In the genomic region with DNA sequence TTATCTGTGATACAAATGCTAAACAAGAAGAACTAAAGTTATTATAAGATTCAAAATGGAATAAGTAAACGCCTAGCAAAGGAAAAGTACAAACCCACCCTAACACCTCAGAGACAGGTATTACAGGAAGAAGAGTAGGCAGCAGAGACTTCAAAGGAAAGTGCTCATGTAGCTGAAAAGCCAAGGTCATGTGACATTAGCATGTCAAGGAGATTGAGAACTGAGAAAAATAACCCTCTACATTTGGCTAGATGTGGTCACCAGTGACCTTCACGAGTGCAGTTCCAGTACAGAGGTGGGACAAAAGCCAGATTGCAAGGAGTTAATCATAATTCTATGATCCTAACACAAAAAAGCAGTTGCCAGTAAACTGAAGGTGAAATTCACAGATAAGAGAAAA, we compare ENCODE assay signal across 9 cellular contexts.
DNase-seq lines count a peak whose midpoint lies in the region; ATAC-seq and TF ChIP-seq lines count a peak whose summit lies in the region.
"Had no signal": no experiment of that assay in that cellular context is flagged by ENCODE, and none has a peak within 500 bp of the region (broad histone marks: within the 10 kb centered on the region; RNA-seq: fewer than 3 reads in every experiment).

No MANE protein-coding gene starts in this region.

- H3K9ac ChIP-seq in colonic mucosa (ENCODE audit: low read depth in 2 of 2, low read length in 2 of 2) = no peak overlapping the region

- H3K4me2 ChIP-seq in osteoblast (ENCODE audit: insufficient read depth, low read length) = no peak overlapping the region

- peaks cover 40% of the 10 kb centered on the region for H3K4me1 Mint-ChIP-seq in activated CD8-positive, alpha-beta T cell treated with anti-CD3 and anti-CD28 coated beads for 36 hours (ENCODE audit: low read depth)

- H4K20me1 ChIP-seq in osteoblast (ENCODE audit: insufficient read depth, low read length) = no peaks in the 10 kb centered on the region

- H3K27ac ChIP-seq in osteoblast (ENCODE audit: low read depth, low read length) = no peak overlapping the region
- H3K27ac ChIP-seq in colonic mucosa = no peak overlapping the region

- H3K9me3 ChIP-seq in osteoblast (ENCODE audit: low read depth, low read length) = no peaks in the 10 kb centered on the region
- no peaks in the 10 kb centered on the region for H3K9me3 ChIP-seq in colonic mucosa

- H3K79me2 ChIP-seq in osteoblast (ENCODE audit: insufficient read depth, low read length) = no peaks in the 10 kb centered on the region

- no peaks in the 10 kb centered on the region for H3K36me3 ChIP-seq in osteoblast (ENCODE audit: insufficient read depth, low read length)
- H3K36me3 ChIP-seq in colonic mucosa = no peaks in the 10 kb centered on the region

- CTCF ChIA-PET in activated CD8-positive, alpha-beta T cell treated with anti-CD3 and anti-CD28 coated beads for 36 hours (lab: Charles Lee) = no interaction called here

- TF ChIP-seq CTCF in GM12865 (IDR thresholded peaks at IDR 0.05; ENCODE audit: insufficient read depth, low read depth, low read length, missing control alignments) (no peak), foreskin fibroblast (IDR thresholded peaks at IDR 0.05; ENCODE audit: low read depth, low read length) (no peak), osteoblast (IDR thresholded peaks at IDR 0.05; ENCODE audit: extremely low read depth, low read depth, low read length) (no peak), colonic mucosa (IDR thresholded peaks at IDR 0.05) (no peak)
- TF ChIP-seq CTCF in activated CD8-positive, alpha-beta T cell treated with anti-CD3 and anti-CD28 coated beads for 36 hours (IDR thresholded peaks at IDR 0.05) = no peak

- ATAC-seq in GM19372 (IDR thresholded peaks at IDR 0.05; ENCODE audit: low read depth, unreplicated experiment) (peak; percentile 95), HG02981 (IDR thresholded peaks at IDR 0.05; ENCODE audit: unreplicated experiment) (peak; percentile 95)
- ATAC-seq in activated CD8-positive, alpha-beta T cell treated with anti-CD3 and anti-CD28 coated beads for 36 hours = peak; percentile 89

- POLR2A ChIA-PET in activated CD8-positive, alpha-beta T cell treated with anti-CD3 and anti-CD28 coated beads for 36 hours (lab: Charles Lee) = no interaction called here

- no peak overlapping the region for H3K4me3 ChIP-seq in GM12865 (ENCODE audit: low read depth, low read length)
- no peak overlapping the region for H3K4me3 ChIP-seq in foreskin fibroblast (ENCODE audit: low read depth in 1 of 2, low read length in 2 of 2)
- H3K4me3 ChIP-seq in osteoblast (ENCODE audit: insufficient read depth, low read length) = no peak overlapping the region
- H3K4me3 ChIP-seq in colonic mucosa = no peak overlapping the region

- peak overlapping the region; percentile 4 for H3K4me3 Mint-ChIP-seq in activated CD8-positive, alpha-beta T cell treated with anti-CD3 and anti-CD28 coated beads for 36 hours

- H3K36me3 Mint-ChIP-seq in activated CD8-positive, alpha-beta T cell treated with anti-CD3 and anti-CD28 coated beads for 36 hours (ENCODE audit: low read depth) = peaks cover 8% of the 10 kb centered on the region

- peak overlapping the region; percentile 80 for H3K27ac Mint-ChIP-seq in activated CD8-positive, alpha-beta T cell treated with anti-CD3 and anti-CD28 coated beads for 36 hours

- peak; percentile 52 for DNase-seq in GM12865 (ENCODE audit: low read depth)
- DNase-seq in activated CD8-positive, alpha-beta T cell treated with anti-CD3 and anti-CD28 coated beads for 36 hours = peak; percentile 60
- no peak for DNase-seq in pons (ENCODE audit: low spot score)
- no peak for DNase-seq in foreskin fibroblast
- no peak for DNase-seq in osteoblast (ENCODE audit: insufficient read length, low spot score, missing footprints)
- DNase-seq in colonic mucosa = no peak
- DNase-seq: dermis blood vessel endothelial cell had no signal

- intact Hi-C loops in activated CD8-positive, alpha-beta T cell treated with anti-CD3 and anti-CD28 coated beads for 36 hours (cut with micrococcal nuclease) = no loop called here
- intact Hi-C loops in colonic mucosa (cut with DNase I) = no loop called here

- peaks cover 6% of the 10 kb centered on the region for H3K9me3 Mint-ChIP-seq in activated CD8-positive, alpha-beta T cell treated with anti-CD3 and anti-CD28 coated beads for 36 hours

- H2AFZ ChIP-seq in osteoblast (ENCODE audit: low read length) = no peak overlapping the region

- no peaks in the 10 kb centered on the region for H3K27me3 Mint-ChIP-seq in activated CD8-positive, alpha-beta T cell treated with anti-CD3 and anti-CD28 coated beads for 36 hours

- no peaks in the 10 kb centered on the region for H3K4me1 ChIP-seq in osteoblast (ENCODE audit: insufficient read depth, low read length)
- no peaks in the 10 kb centered on the region for H3K4me1 ChIP-seq in colonic mucosa

- H3K27me3 ChIP-seq in osteoblast (ENCODE audit: insufficient read depth, low read length) = no peaks in the 10 kb centered on the region
- H3K27me3 ChIP-seq in colonic mucosa = no peaks in the 10 kb centered on the region

Comparison
In these comparisons a context has a peak if more than half of its experiments do, and no peak if none do; other contexts are left out.
1. DNase-seq: peak in GM12865 (single experiment) and activated CD8-positive, alpha-beta T cell treated with anti-CD3 and anti-CD28 coated beads for 36 hours (single experiment); none in pons (single experiment), foreskin fibroblast (0 of 2), osteoblast (single experiment) and colonic mucosa (single experiment).
2. Peak in every context shown above with its lines, with median percentiles within 50 percentile points of each other: ATAC-seq.